ENCODE assay signal across 37 cellular contexts in genomic region chr2:110997646-110998045, GRCh38.
"Had no signal": no experiment of that assay in that cellular context is flagged by ENCODE, and none has a peak within 500 bp of the region (broad histone marks: within the 10 kb centered on the region; RNA-seq: fewer than 3 reads in every experiment).

No MANE protein-coding gene starts in this region.

- ATAC-seq: activated CD8-positive, alpha-beta T cell treated with anti-CD3 and anti-CD28 coated beads for 36 hours; activated T-cell treated with anti-CD3 and anti-CD28 coated beads, Interleukin-2, amount 50 U/mL, for 72 hours; activated T-helper 17 cell treated with anti-CD3 and anti-CD28 coated beads, Interleukin-2, amount 50 U/mL, for 72 hours; Right ventricle myocardium inferior; SK-N-SH treated with all-trans-retinoic acid at 6 μM for 48 hours had no signal

- H3K36me3 ChIP-seq: ascending aorta, cardiac muscle cell, MG63 had no signal

- H3K4me3 ChIP-seq: ascending aorta, cardiac muscle cell, MG63, PC-9 had no signal

- H3K4me2 ChIP-seq: PC-9 had no signal

- DNase-seq: activated B cell treated with CpG ODN at 0.5 μM for 24 hours; activated CD4-positive, alpha-beta T cell treated with anti-CD3 and anti-CD28 coated beads for 1 hour; activated CD4-positive, alpha-beta T cell treated with anti-CD3 and anti-CD28 coated beads for 48 hours; activated CD8-positive, alpha-beta T cell treated with anti-CD3 and anti-CD28 coated beads for 36 hours; activated effector memory CD4-positive, alpha-beta T cell treated with anti-CD3 and anti-CD28 coated beads, Interleukin-2, amount 50 U/mL, for 16 hours; activated naive CD4-positive, alpha-beta T cell; activated naive CD8-positive, alpha-beta T cell treated with anti-CD3 and anti-CD28 coated beads, Interleukin-2, amount 10 ng/mL, durations not matched to agents 7 days and 5 days; activated T-cell treated with anti-CD3 and anti-CD28 coated beads, Interleukin-2, amount 50 U/mL, for 1 hour; activated T-cell treated with anti-CD3 and anti-CD28 coated beads, Interleukin-2, amount 50 U/mL, for 72 hours; amygdala; Kasumi-1; KG1; MG63; NCI-H1048; NCI-H1105 treated with DMSO at 0.1 percent for 48 hours; NCI-H1436; NCI-H1694; NCI-H1930; NCI-H345; NCI-H524 treated with DMSO at 0.1 percent for 48 hours; NCI-H748 treated with DMSO at 0.1 percent for 48 hours; NK-92 treated with Interleukin-12 subunit alpha and Interleukin-12 subunit beta, amount 100 ng/mL, for 24 hours; PC-9; SIG-M5; T-helper 1 cell; T-helper 2 cell; T-helper 9 cell had no signal

- H3K4me1 Mint-ChIP-seq: activated T-helper 17 cell treated with anti-CD3 and anti-CD28 coated beads, Interleukin-2, amount 50 U/mL, for 72 hours had no signal

- H3K4me1 ChIP-seq: ascending aorta had no signal

- H3K27ac ChIP-seq: ascending aorta, cardiac muscle cell, PC-9, RWPE1, VCaP had no signal

- H3K36me3 Mint-ChIP-seq: activated naive CD4-positive, alpha-beta T cell treated with anti-CD3 and anti-CD28 coated beads, Interleukin-2, amount 50 U/mL, for 24 hours; IgD-negative memory B cell had no signal

- H3K9me3 Mint-ChIP-seq: activated B cell treated with CpG ODN at 0.5 μM for 24 hours; activated naive CD4-positive, alpha-beta T cell treated with anti-CD3 and anti-CD28 coated beads, Interleukin-2, amount 50 U/mL, for 24 hours; activated T-helper 17 cell treated with anti-CD3 and anti-CD28 coated beads, Interleukin-2, amount 50 U/mL, for 72 hours; central memory CD8-positive, alpha-beta T cell had no signal

- H3K27me3 Mint-ChIP-seq: central memory CD8-positive, alpha-beta T cell had no signal

- H2AFZ ChIP-seq: PC-9 had no signal

- H3K4me3 Mint-ChIP-seq: activated B cell treated with CpG ODN at 0.5 μM for 24 hours; activated CD8-positive, alpha-beta T cell treated with anti-CD3 and anti-CD28 coated beads for 36 hours; activated naive CD4-positive, alpha-beta T cell treated with anti-CD3 and anti-CD28 coated beads, Interleukin-2, amount 50 U/mL, for 24 hours; activated naive CD8-positive, alpha-beta T cell treated with anti-CD3 and anti-CD28 coated beads, Interleukin-2, amount 10 ng/mL, durations not matched to agents 7 days and 5 days; activated T-cell treated with anti-CD3 and anti-CD28 coated beads, Interleukin-2, amount 50 U/mL, for 72 hours; activated T-helper 17 cell treated with anti-CD3 and anti-CD28 coated beads, Interleukin-2, amount 50 U/mL, for 72 hours; central memory CD8-positive, alpha-beta T cell; IgD-negative memory B cell had no signal

- H3K27ac Mint-ChIP-seq: activated B cell treated with CpG ODN at 0.5 μM for 24 hours; activated CD8-positive, alpha-beta T cell treated with anti-CD3 and anti-CD28 coated beads for 36 hours; activated naive CD4-positive, alpha-beta T cell treated with anti-CD3 and anti-CD28 coated beads, Interleukin-2, amount 50 U/mL, for 24 hours; activated naive CD8-positive, alpha-beta T cell treated with anti-CD3 and anti-CD28 coated beads, Interleukin-2, amount 10 ng/mL, durations not matched to agents 7 days and 5 days; activated T-cell treated with anti-CD3 and anti-CD28 coated beads, Interleukin-2, amount 50 U/mL, for 72 hours; activated T-helper 17 cell treated with anti-CD3 and anti-CD28 coated beads, Interleukin-2, amount 50 U/mL, for 72 hours; IgD-negative memory B cell had no signal

- H3K27me3 ChIP-seq: ascending aorta, cardiac muscle cell had no signal

- H3K9me3 ChIP-seq: ascending aorta, MG63 had no signal
